Comparison of ENCODE assay signal across 10 cellular contexts in genomic region chr1:85911742-85912141, GRCh38.
DNase-seq lines count a peak whose midpoint lies in the region; ATAC-seq, FAIRE-seq and TF ChIP-seq lines count a peak whose summit lies in the region.
"Had no signal": no experiment of that assay in that cellular context is flagged by ENCODE, and none has a peak within 500 bp of the region (broad histone marks: within the 10 kb centered on the region; RNA-seq: fewer than 3 reads in every experiment).

No MANE protein-coding gene starts in this region.

- H3K4me1 Mint-ChIP-seq in immature natural killer cell = no peaks in the 10 kb centered on the region
- H3K4me1 Mint-ChIP-seq: activated naive CD4-positive, alpha-beta T cell treated with anti-CD3 and anti-CD28 coated beads, Interleukin-2, amount 50 U/mL, for 24 hours had no signal

- no peak overlapping the region for H3K4me2 ChIP-seq in A549

- no peak overlapping the region for H3K27ac Mint-ChIP-seq in immature natural killer cell
- H3K27ac Mint-ChIP-seq: activated naive CD4-positive, alpha-beta T cell treated with anti-CD3 and anti-CD28 coated beads, Interleukin-2, amount 50 U/mL, for 24 hours had no signal

- TF ChIP-seq EP300 in A549 (IDR thresholded peaks at IDR 0.05) = no peak

- no peak overlapping the region for H3K4me3 Mint-ChIP-seq in immature natural killer cell
- H3K4me3 Mint-ChIP-seq: activated naive CD4-positive, alpha-beta T cell treated with anti-CD3 and anti-CD28 coated beads, Interleukin-2, amount 50 U/mL, for 24 hours had no signal

- peak; percentile 38; the same call in 1 of the 3 replicates for TF ChIP-seq CTCF in A549 (IDR thresholded peaks at IDR 0.05)
- TF ChIP-seq CTCF in GM12872 (IDR thresholded peaks at IDR 0.05; ENCODE audit: insufficient read depth, low read depth, low read length) = 0 out of 3 replicates have a peak, but pooled peaks have one; percentile 23
- TF ChIP-seq CTCF in fibroblast of villous mesenchyme (IDR thresholded peaks at IDR 0.05; ENCODE audit: insufficient read depth, low read depth, low read length) = peak; percentile 53

- H3K9me3 Mint-ChIP-seq in immature natural killer cell = peaks cover 0 to 8% (median under 1%) of the 10 kb centered on the region in 6 donors
- H3K9me3 Mint-ChIP-seq: activated naive CD4-positive, alpha-beta T cell treated with anti-CD3 and anti-CD28 coated beads, Interleukin-2, amount 50 U/mL, for 24 hours had no signal

- CTCF ChIA-PET in A549 (lab: Yijun Ruan, JAX) = interaction anchor here (0.7 to 1.8 kb wide), 4 partner anchors 15 to 199 kb away, joined by 3 to 4 read pairs (median 4); no protein-coding TSS in a partner anchor

- no peak for FAIRE-seq in A549 (lab: Jason Lieb, UNC)

- no peak overlapping the region for H3K27ac ChIP-seq in A549

- ATAC-seq in A549 = no peak
- no peak for ATAC-seq in GM19023 (IDR thresholded peaks at IDR 0.05; ENCODE audit: unreplicated experiment)

- H3K4me1 ChIP-seq in A549 = no peaks in the 10 kb centered on the region

- peak; percentile 33 to 35; a peak in 2 of 5 replicates for TF ChIP-seq RAD21 in A549 (conservative IDR thresholded peaks at IDR 0.05 in 1 of 2, IDR thresholded peaks at IDR 0.05 in 1 of 2)

- H3K9me3 ChIP-seq in A549 = no peaks in the 10 kb centered on the region

- H3K27me3 Mint-ChIP-seq in immature natural killer cell (ENCODE audit: low read depth in 3 of 3) = peaks cover 0 to 1% (median 0%) of the 10 kb centered on the region in 3 donors
- H3K27me3 Mint-ChIP-seq: activated naive CD4-positive, alpha-beta T cell treated with anti-CD3 and anti-CD28 coated beads, Interleukin-2, amount 50 U/mL, for 24 hours had no signal

- TF ChIP-seq POLR2A in A549 (IDR thresholded peaks at IDR 0.05; ENCODE audit: low read length) = no peak

- peak in 1 of 2 experiments; percentile 3 for DNase-seq in A549 (ENCODE audit: low read depth in 1 of 2, low spot score in 1 of 2)
- peak; percentile 40 for DNase-seq in RKO (ENCODE audit: low spot score)
- peak; percentile 16 for DNase-seq in fibroblast of villous mesenchyme (ENCODE audit: low read depth)
- no peak for DNase-seq in medulla oblongata (ENCODE audit: extremely low spot score)
- no peak for DNase-seq in NCI-H1436 treated with DMSO at 0.1 percent for 48 hours (lab: John Stamatoyannopoulos, UW)
- DNase-seq in immature natural killer cell = no peak
- DNase-seq: activated CD4-positive, alpha-beta T cell treated with anti-CD3 and anti-CD28 coated beads for 48 hours had no signal

- POLR2A ChIA-PET in A549 (lab: Yijun Ruan, JAX) = no interaction called here

- WGBS in A549 (ENCODE audit: missing lambda C conversion rate) = 51% methylated on average over 3 of the region's 3 CpGs

- H3K4me3 ChIP-seq in A549 (no peak overlapping the region), fibroblast of villous mesenchyme (ENCODE audit: low read depth, low read length) (no peak overlapping the region)

- H3K36me3 Mint-ChIP-seq in immature natural killer cell = no peaks in the 10 kb centered on the region
- H3K36me3 Mint-ChIP-seq: activated naive CD4-positive, alpha-beta T cell treated with anti-CD3 and anti-CD28 coated beads, Interleukin-2, amount 50 U/mL, for 24 hours had no signal

TF ChIP-seq in A549, 52 proteins besides CTCF, POLR2A, EP300 and RAD21:
- TF ChIP-seq SMC3 (IDR thresholded peaks at IDR 0.05) (0 out of 3 replicates have a peak, but pooled peaks have one; percentile 22), ZFP36 (IDR thresholded peaks at IDR 0.05; ENCODE audit: borderline replicate concordance, partially characterized antibody) (no peak), BHLHE40 (IDR thresholded peaks at IDR 0.05; ENCODE audit: low read depth, low read length) (no peak), EHF (CRISPR knock-in tag; IDR thresholded peaks at IDR 0.05) (no peak)

Comparison
In these comparisons a context has a peak if more than half of its experiments do, and no peak if none do; other contexts are left out.
1. DNase-seq: peak in RKO (single experiment) and fibroblast of villous mesenchyme (single experiment); none in medulla oblongata (single experiment), NCI-H1436 treated with DMSO at 0.1 percent for 48 hours (single experiment) and immature natural killer cell (0 of 3).
2. Peak in every context shown above with its lines, with median percentiles within 50 percentile points of each other: CTCF ChIP-seq.